ENCODE assay signal across 20 cellular contexts in genomic region chr2:179800776-179801175, GRCh38.
A peak's percentile ranks its signal among the peaks of the same experiment; 100 is the strongest.
DNase-seq lines count a peak whose midpoint lies in the region; ATAC-seq and TF ChIP-seq lines count a peak whose summit lies in the region.
"Had no signal": no experiment of that assay in that cellular context is flagged by ENCODE, and none has a peak within 500 bp of the region (broad histone marks: within the 10 kb centered on the region; RNA-seq: fewer than 3 reads in every experiment).

No MANE protein-coding gene starts in this region.

- H3K9ac ChIP-seq in adipocyte (ENCODE audit: low read length) = no peak overlapping the region
- H3K9ac ChIP-seq: BLaER1 treated with 17β-estradiol and CSF1 and Interleukin-3, amounts not matched to agents 10 nM and 100 nM had no signal

- H3K4me3 Mint-ChIP-seq in GM23338 = no peak overlapping the region
- no peak overlapping the region for H3K4me3 Mint-ChIP-seq in activated naive CD8-positive, alpha-beta T cell treated with anti-CD3 and anti-CD28 coated beads, Interleukin-2, amount 50 U/mL, for 24 hours
- H3K4me3 Mint-ChIP-seq: B cell; CD4-positive, alpha-beta T cell; CD8-positive, alpha-beta T cell had no signal

- peaks cover 7% of the 10 kb centered on the region for H3K4me1 Mint-ChIP-seq in GM23338
- H3K4me1 Mint-ChIP-seq in activated naive CD8-positive, alpha-beta T cell treated with anti-CD3 and anti-CD28 coated beads, Interleukin-2, amount 50 U/mL, for 24 hours = no peaks in the 10 kb centered on the region
- H3K4me1 Mint-ChIP-seq: B cell had no signal

- peak overlapping the region; percentile 42 for H3K27ac Mint-ChIP-seq in GM23338
- H3K27ac Mint-ChIP-seq in activated naive CD8-positive, alpha-beta T cell treated with anti-CD3 and anti-CD28 coated beads, Interleukin-2, amount 50 U/mL, for 24 hours = no peak overlapping the region
- H3K27ac Mint-ChIP-seq: B cell; CD4-positive, alpha-beta T cell; CD8-positive, alpha-beta T cell had no signal

- no peaks in the 10 kb centered on the region for H3K79me2 ChIP-seq in GM23338 (replicated peaks; ENCODE audit: insufficient read depth)

- no peak for ATAC-seq in GM23338
- peak; percentile 66 for ATAC-seq in left lobe of liver
- ATAC-seq in activated naive CD8-positive, alpha-beta T cell treated with anti-CD3 and anti-CD28 coated beads, Interleukin-2, amount 50 U/mL, for 24 hours = no peak
- ATAC-seq in GM18907 (IDR thresholded peaks at IDR 0.05; ENCODE audit: unreplicated experiment) = no peak
- no peak for ATAC-seq in HG03378 (IDR thresholded peaks at IDR 0.05; ENCODE audit: unreplicated experiment)
- ATAC-seq: A549; CD8-positive, alpha-beta T cell had no signal

- H3K27ac ChIP-seq in GM23338 (ENCODE audit: low read depth) = no peak overlapping the region
- H3K27ac ChIP-seq: 22Rv1; A549; BLaER1 treated with 17β-estradiol and CSF1 and Interleukin-3, amounts not matched to agents 10 nM and 100 nM; C4-2B had no signal

- H2AFZ ChIP-seq in GM23338 = no peak overlapping the region

- H4K20me1 ChIP-seq in GM23338 (replicated peaks; ENCODE audit: insufficient read depth) = no peaks in the 10 kb centered on the region
- H4K20me1 ChIP-seq: BLaER1 treated with 17β-estradiol and CSF1 and Interleukin-3, amounts not matched to agents 10 nM and 100 nM had no signal

- H3K9me2 ChIP-seq in GM23338 (ENCODE audit: insufficient read depth) = no peaks in the 10 kb centered on the region

- H3K27me3 ChIP-seq in GM23338 (ENCODE audit: insufficient read depth) (no peaks in the 10 kb centered on the region), adipocyte (replicated peaks; ENCODE audit: control insufficient read depth, insufficient read depth, low read length) (peaks cover 4% of the 10 kb centered on the region)
- H3K27me3 ChIP-seq: BLaER1 treated with 17β-estradiol and CSF1 and Interleukin-3, amounts not matched to agents 10 nM and 100 nM had no signal

- no peaks in the 10 kb centered on the region for H3K36me3 ChIP-seq in GM23338 (ENCODE audit: insufficient read depth)
- H3K36me3 ChIP-seq in adipocyte (ENCODE audit: control insufficient read depth, insufficient read depth, low read length, severe bottlenecking) = no peaks in the 10 kb centered on the region
- H3K36me3 ChIP-seq: BLaER1 treated with 17β-estradiol and CSF1 and Interleukin-3, amounts not matched to agents 10 nM and 100 nM had no signal

- no peaks in the 10 kb centered on the region for H3F3A ChIP-seq in GM23338 (replicated peaks; ENCODE audit: low read depth)

- H3K36me3 Mint-ChIP-seq in GM23338 (ENCODE audit: low read depth) = no peaks in the 10 kb centered on the region
- no peaks in the 10 kb centered on the region for H3K36me3 Mint-ChIP-seq in activated naive CD8-positive, alpha-beta T cell treated with anti-CD3 and anti-CD28 coated beads, Interleukin-2, amount 50 U/mL, for 24 hours (ENCODE audit: low read depth)
- H3K36me3 Mint-ChIP-seq: CD8-positive, alpha-beta T cell had no signal

- H3K4me1 ChIP-seq in GM23338 (ENCODE audit: insufficient read depth) (peaks cover 7% of the 10 kb centered on the region; the same call in 1 of the 2 replicates), adipocyte (ENCODE audit: control insufficient read depth, insufficient read depth, low read length) (no peaks in the 10 kb centered on the region)
- H3K4me1 ChIP-seq: A549; BLaER1 treated with 17β-estradiol and CSF1 and Interleukin-3, amounts not matched to agents 10 nM and 100 nM; Caco-2 had no signal

- H3K9me3 Mint-ChIP-seq in GM23338 = no peaks in the 10 kb centered on the region
- H3K9me3 Mint-ChIP-seq in activated naive CD8-positive, alpha-beta T cell treated with anti-CD3 and anti-CD28 coated beads, Interleukin-2, amount 50 U/mL, for 24 hours = no peaks in the 10 kb centered on the region
- H3K9me3 Mint-ChIP-seq: CD4-positive, alpha-beta T cell; CD8-positive, alpha-beta T cell had no signal

- H3K4me3 ChIP-seq in GM23338 = no peak overlapping the region
- no peak overlapping the region for H3K4me3 ChIP-seq in adipocyte (ENCODE audit: low read length)
- H3K4me3 ChIP-seq: A549; BLaER1 treated with 17β-estradiol and CSF1 and Interleukin-3, amounts not matched to agents 10 nM and 100 nM had no signal

- no peak overlapping the region for H3K4me2 ChIP-seq in GM23338
- H3K4me2 ChIP-seq: A549; BLaER1 treated with 17β-estradiol and CSF1 and Interleukin-3, amounts not matched to agents 10 nM and 100 nM had no signal

- no peaks in the 10 kb centered on the region for H3K9me3 ChIP-seq in adipocyte (ENCODE audit: control insufficient read depth, low read length)
- H3K9me3 ChIP-seq: A549; BLaER1 treated with 17β-estradiol and CSF1 and Interleukin-3, amounts not matched to agents 10 nM and 100 nM; Caco-2 had no signal

- no peak for TF ChIP-seq CTCF in GM23338 (conservative IDR thresholded peaks at IDR 0.05; ENCODE audit: low read depth in 2 of 2)

- DNase-seq in SKM-1 treated with dmso at 0.1 percent for 144 hours (lab: John Stamatoyannopoulos, UW; ENCODE audit: unreplicated experiment) (peak; percentile 16), SKM-1 (lab: John Stamatoyannopoulos, UW; ENCODE audit: unreplicated experiment) (no peak), GM23338 (ENCODE audit: low spot score) (no peak), adipocyte (ENCODE audit: low read depth) (peak; percentile 28), left lobe of liver (ENCODE audit: low spot score) (no peak)
- no peak for DNase-seq in activated naive CD8-positive, alpha-beta T cell treated with anti-CD3 and anti-CD28 coated beads, Interleukin-2, amount 50 U/mL, for 24 hours
- DNase-seq: AML-193; Caco-2; Calu3; CD4-positive, alpha-beta T cell; CD8-positive, alpha-beta T cell; DMS79 treated with DMSO at 0.1 percent for 48 hours; GF-D8 had no signal

- H3K27me3 Mint-ChIP-seq in GM23338 (ENCODE audit: insufficient read depth, low read depth, poor library complexity) = no peaks in the 10 kb centered on the region
- peaks cover 5% of the 10 kb centered on the region for H3K27me3 Mint-ChIP-seq in activated naive CD8-positive, alpha-beta T cell treated with anti-CD3 and anti-CD28 coated beads, Interleukin-2, amount 50 U/mL, for 24 hours

TF ChIP-seq in GM23338, 12 proteins besides CTCF, POLR2A, EP300 and RAD21 (continues in another document):
- TF ChIP-seq ETS1 (IDR thresholded peaks at IDR 0.05) = no peak

Comparison
In these comparisons a context has a peak if more than half of its experiments do, and no peak if none do; other contexts are left out.
1. DNase-seq: peak in SKM-1 treated with dmso at 0.1 percent for 144 hours (single experiment) and adipocyte (single experiment); none in SKM-1 (single experiment), GM23338 (single experiment), left lobe of liver (single experiment) and activated naive CD8-positive, alpha-beta T cell treated with anti-CD3 and anti-CD28 coated beads, Interleukin-2, amount 50 U/mL, for 24 hours (single experiment).